In genomic region chr19:2233601-2234280, GRCh38 we compare ENCODE assay signal across 19 cellular contexts. TPM values are rescaled to one million over a fixed set of nuclear protein-coding genes. Genes with fewer than 3 reads are reported as not detected.
DNase-seq lines count a peak whose midpoint lies in the region; ATAC-seq, FAIRE-seq and TF ChIP-seq lines count a peak whose summit lies in the region.
"Had no signal": no experiment of that assay in that cellular context is flagged by ENCODE, and none has a peak within 500 bp of the region (broad histone marks: within the 10 kb centered on the region; RNA-seq: fewer than 3 reads in every experiment).

No MANE protein-coding gene starts in this region.

- peak overlapping the region; percentile 32 for H3K27ac Mint-ChIP-seq in stimulated activated naive CD8-positive, alpha-beta T cell treated with anti-CD3 and anti-CD28 coated beads, Interleukin-15, Interleukin-2, amounts not matched to agents 100 ng/mL and 50 ng/mL, for 24 hours
- peak overlapping the region in 1 of 2 donors; percentile 68 for H3K27ac Mint-ChIP-seq in stimulated activated naive CD8-positive, alpha-beta T cell treated with anti-CD3 and anti-CD28 coated beads, Interleukin-15, amount 100 ng/mL, for 72 hours
- peak overlapping the region; percentile 56 for H3K27ac Mint-ChIP-seq in activated CD8-positive, alpha-beta T cell treated with anti-CD3 and anti-CD28 coated beads for 36 hours
- H3K27ac Mint-ChIP-seq: activated B cell treated with CpG ODN at 0.5 μM for 24 hours had no signal

- H3K27me3 ChIP-seq in hepatocyte: no peaks in the 10 kb centered on the region

- peaks cover 11% of the 10 kb centered on the region for H4K20me1 ChIP-seq in hepatocyte (ENCODE audit: insufficient read depth, poor library complexity, severe bottlenecking)

- H2AFZ ChIP-seq in hepatocyte: no peak overlapping the region

- TF ChIP-seq CTCF in activated CD8-positive, alpha-beta T cell treated with anti-CD3 and anti-CD28 coated beads for 36 hours (IDR thresholded peaks at IDR 0.05): no peak
- TF ChIP-seq CTCF in hepatocyte (IDR thresholded peaks at IDR 0.05; ENCODE audit: poor library complexity) (no peak), D721Med (IDR thresholded peaks at IDR 0.05; ENCODE audit: insufficient read depth, missing control alignments) (no peak), omental fat pad (IDR thresholded peaks at IDR 0.05) (no peak)

- H3K9me3 ChIP-seq in hepatocyte (ENCODE audit: low read depth): no peaks in the 10 kb centered on the region
- H3K9me3 ChIP-seq: prostate gland had no signal

- H3K27me3 Mint-ChIP-seq in stimulated activated naive CD8-positive, alpha-beta T cell treated with anti-CD3 and anti-CD28 coated beads, Interleukin-15, Interleukin-2, amounts not matched to agents 100 ng/mL and 50 ng/mL, for 24 hours: peaks cover 4% of the 10 kb centered on the region
- H3K27me3 Mint-ChIP-seq in stimulated activated naive CD8-positive, alpha-beta T cell treated with anti-CD3 and anti-CD28 coated beads, Interleukin-15, amount 100 ng/mL, for 72 hours: no peaks in the 10 kb centered on the region
- H3K27me3 Mint-ChIP-seq in activated CD8-positive, alpha-beta T cell treated with anti-CD3 and anti-CD28 coated beads for 36 hours: no peaks in the 10 kb centered on the region
- H3K27me3 Mint-ChIP-seq: activated B cell treated with CpG ODN at 0.5 μM for 24 hours had no signal

- no peak for DNase-seq in stimulated activated naive CD8-positive, alpha-beta T cell treated with anti-CD3 and anti-CD28 coated beads, Interleukin-15, amount 100 ng/mL, for 72 hours
- DNase-seq in activated CD8-positive, alpha-beta T cell treated with anti-CD3 and anti-CD28 coated beads for 36 hours: no peak
- DNase-seq in hepatocyte (ENCODE audit: low spot score): no peak
- DNase-seq in D721Med (ENCODE audit: insufficient read length, low spot score): no peak
- no peak for DNase-seq in NCI-H524 (lab: John Stamatoyannopoulos, UW)
- DNase-seq in NOMO-1 (lab: John Stamatoyannopoulos, UW; ENCODE audit: unreplicated experiment in 2 of 2): no peak
- DNase-seq in omental fat pad (ENCODE audit: low spot score): no peak
- DNase-seq: activated B cell treated with CpG ODN at 0.5 μM for 24 hours; activated gamma-delta T cell; cortex of kidney; GF-D8; mammary epithelial cell; NCI-H1436 treated with DMSO at 0.1 percent for 48 hours; NCI-H510A treated with DMSO at 0.1 percent for 48 hours; SHP77; stimulated activated CD4-positive, alpha-beta T cell treated with anti-CD3 and anti-CD28 coated beads, Interleukin-2, amount 100 ng/mL, for 24 hours; stimulated activated naive CD8-positive, alpha-beta T cell treated with anti-CD3 and anti-CD28 coated beads, Interleukin-15, Interleukin-2, amounts not matched to agents 100 U/mL and 50 U/mL, for 24 hours had no signal

- H3K79me2 ChIP-seq in hepatocyte: peaks cover 59% of the 10 kb centered on the region

- peaks cover 27% of the 10 kb centered on the region for H3K4me1 ChIP-seq in hepatocyte (ENCODE audit: insufficient read depth)

- CTCF ChIA-PET in activated CD8-positive, alpha-beta T cell treated with anti-CD3 and anti-CD28 coated beads for 36 hours (lab: Charles Lee): interaction anchor here (1.0 to 1.4 kb wide), 2 partner anchors 28 to 78 kb away, joined by 3 to 5 read pairs; no protein-coding TSS in a partner anchor

- intact Hi-C loops in activated CD8-positive, alpha-beta T cell treated with anti-CD3 and anti-CD28 coated beads for 36 hours (cut with micrococcal nuclease): loop anchor here (10.0 kb wide), 1 partner anchor 59 kb away; no protein-coding TSS in a partner anchor

- H3K4me1 Mint-ChIP-seq in stimulated activated naive CD8-positive, alpha-beta T cell treated with anti-CD3 and anti-CD28 coated beads, Interleukin-15, Interleukin-2, amounts not matched to agents 100 ng/mL and 50 ng/mL, for 24 hours (ENCODE audit: low read depth): peaks cover 40% of the 10 kb centered on the region
- peaks cover 58% of the 10 kb centered on the region for H3K4me1 Mint-ChIP-seq in stimulated activated naive CD8-positive, alpha-beta T cell treated with anti-CD3 and anti-CD28 coated beads, Interleukin-15, amount 100 ng/mL, for 72 hours
- peaks cover 31% of the 10 kb centered on the region for H3K4me1 Mint-ChIP-seq in activated CD8-positive, alpha-beta T cell treated with anti-CD3 and anti-CD28 coated beads for 36 hours (ENCODE audit: low read depth)

- no peaks in the 10 kb centered on the region for H3K9me2 ChIP-seq in hepatocyte (replicated peaks; ENCODE audit: insufficient read depth)

- no peak for FAIRE-seq in D721Med (lab: Jason Lieb, UNC)

- H3K36me3 ChIP-seq in hepatocyte (replicated peaks; ENCODE audit: insufficient read depth, low read depth): no peaks in the 10 kb centered on the region
- H3K36me3 ChIP-seq: prostate gland had no signal

- peak overlapping the region; percentile 97 for H3K27ac ChIP-seq in hepatocyte
- H3K27ac ChIP-seq: prostate gland had no signal

- H3K4me3 ChIP-seq in hepatocyte: no peak overlapping the region
- H3K4me3 ChIP-seq: prostate gland had no signal

- no peaks in the 10 kb centered on the region for H3K9me3 Mint-ChIP-seq in stimulated activated naive CD8-positive, alpha-beta T cell treated with anti-CD3 and anti-CD28 coated beads, Interleukin-15, Interleukin-2, amounts not matched to agents 100 ng/mL and 50 ng/mL, for 24 hours
- no peaks in the 10 kb centered on the region for H3K9me3 Mint-ChIP-seq in stimulated activated naive CD8-positive, alpha-beta T cell treated with anti-CD3 and anti-CD28 coated beads, Interleukin-15, amount 100 ng/mL, for 72 hours
- H3K9me3 Mint-ChIP-seq in activated CD8-positive, alpha-beta T cell treated with anti-CD3 and anti-CD28 coated beads for 36 hours: no peaks in the 10 kb centered on the region
- H3K9me3 Mint-ChIP-seq: activated B cell treated with CpG ODN at 0.5 μM for 24 hours had no signal

- no peak for ATAC-seq in stimulated activated naive CD8-positive, alpha-beta T cell treated with anti-CD3 and anti-CD28 coated beads, Interleukin-15, amount 100 ng/mL, for 72 hours
- no peak for ATAC-seq in activated CD8-positive, alpha-beta T cell treated with anti-CD3 and anti-CD28 coated beads for 36 hours
- no peak for ATAC-seq in omental fat pad (ENCODE audit: low FRiP score)
- ATAC-seq: stimulated activated naive CD8-positive, alpha-beta T cell treated with anti-CD3 and anti-CD28 coated beads, Interleukin-15, Interleukin-2, amounts not matched to agents 100 U/mL and 50 U/mL, for 24 hours had no signal

- H3K36me3 Mint-ChIP-seq in stimulated activated naive CD8-positive, alpha-beta T cell treated with anti-CD3 and anti-CD28 coated beads, Interleukin-15, Interleukin-2, amounts not matched to agents 100 ng/mL and 50 ng/mL, for 24 hours (ENCODE audit: low read depth): peaks cover 47% of the 10 kb centered on the region
- peaks cover 49% of the 10 kb centered on the region for H3K36me3 Mint-ChIP-seq in activated CD8-positive, alpha-beta T cell treated with anti-CD3 and anti-CD28 coated beads for 36 hours (ENCODE audit: low read depth)

- 95% methylated on average over 23 of the region's 25 CpGs for WGBS in hepatocyte (ENCODE audit: low lambda C conversion rate, missing lambda C conversion rate)

- H3K4me3 Mint-ChIP-seq in stimulated activated naive CD8-positive, alpha-beta T cell treated with anti-CD3 and anti-CD28 coated beads, Interleukin-15, Interleukin-2, amounts not matched to agents 100 ng/mL and 50 ng/mL, for 24 hours: peak overlapping the region; percentile 98
- peak overlapping the region in 1 of 2 donors; percentile 96 for H3K4me3 Mint-ChIP-seq in stimulated activated naive CD8-positive, alpha-beta T cell treated with anti-CD3 and anti-CD28 coated beads, Interleukin-15, amount 100 ng/mL, for 72 hours
- peak overlapping the region; percentile 92 for H3K4me3 Mint-ChIP-seq in activated CD8-positive, alpha-beta T cell treated with anti-CD3 and anti-CD28 coated beads for 36 hours

- POLR2A ChIA-PET in activated CD8-positive, alpha-beta T cell treated with anti-CD3 and anti-CD28 coated beads for 36 hours (lab: Charles Lee): interaction anchor here (0.9 to 2.2 kb wide), 15 partner anchors 9 to 179 kb away, joined by 3 to 11 read pairs (median 3); no protein-coding TSS in a partner anchor

- peak overlapping the region; percentile 84 for H3K4me2 ChIP-seq in hepatocyte

RNA-seq across cellular contexts. Expression of gene PLEKHJ1, which starts 2.4 kb away (rescaled TPM):
- 10 to 100 TPM; 65.3 to 72.8 TPM for total RNA-seq in activated CD8-positive, alpha-beta T cell treated with anti-CD3 and anti-CD28 coated beads for 36 hours
- 142 and 165 TPM in 2 replicates for total RNA-seq in hepatocyte
- 190 and 207 TPM in 2 replicates for polyA plus RNA-seq in hepatocyte
- 10 to 100 TPM; 45.0 to 67.5 (median 52.3) TPM for total RNA-seq in omental fat pad

RNA-seq across cellular contexts. Expression of gene SF3A2, which starts 2.9 kb away (rescaled TPM):
- total RNA-seq in activated CD8-positive, alpha-beta T cell treated with anti-CD3 and anti-CD28 coated beads for 36 hours: 100 to 1,000 TPM; 157 to 163 TPM
- 17.9 and 21.2 TPM in 2 replicates for total RNA-seq in hepatocyte
- polyA plus RNA-seq in hepatocyte: 75.3 and 81.1 TPM in 2 replicates
- total RNA-seq in omental fat pad: 10 to 100 TPM; 13.2 to 31.1 (median 24.5) TPM

RNA-seq across cellular contexts. Expression of gene AMH, which starts 15.4 kb away (rescaled TPM):
- total RNA-seq in activated CD8-positive, alpha-beta T cell treated with anti-CD3 and anti-CD28 coated beads for 36 hours: 1 to 10 TPM; 4.5 to 6.1 TPM
- 3.9 and 8.2 TPM in 2 replicates for total RNA-seq in hepatocyte
- polyA plus RNA-seq in hepatocyte: 20.9 and 22.3 TPM in 2 replicates
- total RNA-seq in omental fat pad: 1 to 10 TPM in 1 of 4 donors, under 1 TPM in 2, not detected in 1; 0.25 to 1.1 (median 0.72) TPM

RNA-seq across cellular contexts. Expression of gene JSRP1, which starts 22.5 kb away (rescaled TPM):
- total RNA-seq in activated CD8-positive, alpha-beta T cell treated with anti-CD3 and anti-CD28 coated beads for 36 hours: 1 to 10 TPM; 1.0 TPM
- total RNA-seq in hepatocyte (0.30 TPM in 1 of 2 replicates, not detected in the other), omental fat pad (not detected)
- 0.91 and 0.93 TPM in 2 replicates for polyA plus RNA-seq in hepatocyte
- polyA plus RNA-seq: mammary epithelial cell had no signal

RNA-seq across cellular contexts. Expression of gene PEAK3, which starts 48.2 kb away (rescaled TPM):
- total RNA-seq in activated CD8-positive, alpha-beta T cell treated with anti-CD3 and anti-CD28 coated beads for 36 hours: not detected
- not detected in 2 replicates for total RNA-seq in hepatocyte
- 0.15 and 0.57 TPM in 2 replicates for polyA plus RNA-seq in hepatocyte
- 1 to 10 TPM in 3 of 4 donors, under 1 TPM in 1; 0.09 to 9.1 (median 1.3) TPM for total RNA-seq in omental fat pad
- total RNA-seq: mammary epithelial cell had no signal
- polyA plus RNA-seq: mammary epithelial cell had no signal
